ENCODE assay signal across 1 cellular context in genomic region chr12:133080051-133080618, GRCh38.
TF ChIP-seq lines count a peak whose summit lies in the region.

No MANE protein-coding gene starts in this region.

TF ChIP-seq in HepG2, 621 proteins besides CTCF, POLR2A, EP300 and RAD21 (continued from another document and continues in another):
- TF ChIP-seq ZFP37 (CRISPR knock-in tag; IDR thresholded peaks at IDR 0.05; ENCODE audit: borderline replicate concordance) (0 out of 2 replicates have a peak, but pooled peaks have one; percentile 27), JUNB (CRISPR knock-in tag; IDR thresholded peaks at IDR 0.05; ENCODE audit: borderline replicate concordance) (no peak), IRF1 (CRISPR knock-in tag; IDR thresholded peaks at IDR 0.05; ENCODE audit: low read depth) (no peak), DMTF1 (CRISPR knock-in tag; IDR thresholded peaks at IDR 0.05) (no peak), NR2F1 (CRISPR knock-in tag; IDR thresholded peaks at IDR 0.05) (no peak), IKZF1 (IDR thresholded peaks at IDR 0.05) (no peak), ZFP90 (CRISPR knock-in tag; IDR thresholded peaks at IDR 0.05; ENCODE audit: borderline replicate concordance) (0 out of 2 replicates have a peak, but pooled peaks have one; percentile 53), DBP (CRISPR knock-in tag; IDR thresholded peaks at IDR 0.05; ENCODE audit: not compliant biosample characterization) (peak; percentile 56), HNF1B (CRISPR knock-in tag; IDR thresholded peaks at IDR 0.05) (peak; percentile 71; the same call in 1 of the 2 replicates), KLF15 (CRISPR knock-in tag; IDR thresholded peaks at IDR 0.05; ENCODE audit: borderline replicate concordance) (no peak), KDM3A (CRISPR knock-in tag; IDR thresholded peaks at IDR 0.05; ENCODE audit: low read depth) (no peak), SAFB2 (CRISPR knock-in tag; IDR thresholded peaks at IDR 0.05; ENCODE audit: borderline replicate concordance, low read depth) (no peak), RFXAP (CRISPR knock-in tag; IDR thresholded peaks at IDR 0.05; ENCODE audit: borderline replicate concordance) (peak; percentile 73; the same call in 1 of the 2 replicates), MTF1 (CRISPR knock-in tag; IDR thresholded peaks at IDR 0.05) (peak; percentile 97), POGZ (CRISPR knock-in tag; IDR thresholded peaks at IDR 0.05) (peak; percentile 76), SSRP1 (CRISPR knock-in tag; IDR thresholded peaks at IDR 0.05) (no peak), AHDC1 (CRISPR knock-in tag; IDR thresholded peaks at IDR 0.05; ENCODE audit: borderline replicate concordance) (no peak), PAXIP1 (CRISPR knock-in tag; conservative IDR thresholded peaks at IDR 0.05) (0 out of 2 replicates have a peak, but pooled peaks have one; percentile 4), SP5 (CRISPR knock-in tag; IDR thresholded peaks at IDR 0.05; ENCODE audit: borderline replicate concordance, low read depth) (peak; percentile 72), ZNF777 (CRISPR knock-in tag; IDR thresholded peaks at IDR 0.05) (no peak; the same call in 1 of the 2 replicates), KLF9 (CRISPR knock-in tag; IDR thresholded peaks at IDR 0.05; ENCODE audit: low read depth) (no peak), ZNF20 (CRISPR knock-in tag; IDR thresholded peaks at IDR 0.05) (no peak), NFYB (CRISPR knock-in tag; IDR thresholded peaks at IDR 0.05) (peak; percentile 60), ZNF143 (CRISPR knock-in tag; IDR thresholded peaks at IDR 0.05) (peak; percentile 89), ZMAT3 (CRISPR knock-in tag; conservative IDR thresholded peaks at IDR 0.05) (no peak; the same call in 1 of the 2 replicates), XBP1 (CRISPR knock-in tag; IDR thresholded peaks at IDR 0.05) (no peak), ZNF558 (CRISPR knock-in tag; IDR thresholded peaks at IDR 0.05; ENCODE audit: borderline replicate concordance) (0 out of 2 replicates have a peak, but pooled peaks have one; percentile 31), TFDP2 (CRISPR knock-in tag; IDR thresholded peaks at IDR 0.05) (no peak), NAIF1 (CRISPR knock-in tag; IDR thresholded peaks at IDR 0.05; ENCODE audit: borderline replicate concordance) (no peak), NFAT5 (CRISPR knock-in tag; IDR thresholded peaks at IDR 0.05) (peak; percentile 59; the same call in 1 of the 2 replicates), ZNF44 (CRISPR knock-in tag; IDR thresholded peaks at IDR 0.05) (no peak), SOX6 (IDR thresholded peaks at IDR 0.05) (no peak), SOX6 (CRISPR knock-in tag; IDR thresholded peaks at IDR 0.05) (no peak; the same call in 1 of the 2 replicates), ZNF576 (CRISPR knock-in tag; IDR thresholded peaks at IDR 0.05) (no peak), ZNF124 (CRISPR knock-in tag; IDR thresholded peaks at IDR 0.05) (no peak; the same call in 1 of the 2 replicates), ZNF234 (CRISPR knock-in tag; conservative IDR thresholded peaks at IDR 0.05) (0 out of 2 replicates have a peak, but pooled peaks have one; percentile 65), GTF3A (CRISPR knock-in tag; conservative IDR thresholded peaks at IDR 0.05) (no peak), ZNF556 (CRISPR knock-in tag; IDR thresholded peaks at IDR 0.05; ENCODE audit: borderline replicate concordance) (no peak; the same call in 1 of the 2 replicates), RCOR2 (CRISPR knock-in tag; IDR thresholded peaks at IDR 0.05) (no peak), HOXA3 (CRISPR knock-in tag; IDR thresholded peaks at IDR 0.05) (peak; percentile 93)
